1 cellular context compared by ENCODE assay signal in genomic region chr11:17230867-17231851, GRCh38.
A peak's percentile ranks its signal among the peaks of the same experiment; 100 is the strongest.
TF ChIP-seq lines count a peak whose summit lies in the region.

No MANE protein-coding gene starts in this region.

TF ChIP-seq in GM12878, 131 proteins besides CTCF, POLR2A, EP300 and RAD21 (continued from another document and continues in another):
- no peak for TF ChIP-seq JUND (IDR thresholded peaks at IDR 0.05; ENCODE audit: low read depth, low read length)
- no peak for TF ChIP-seq TCF3 (IDR thresholded peaks at IDR 0.05; ENCODE audit: borderline replicate concordance, insufficient read depth, low read depth, low read length)
- no peak for TF ChIP-seq EZH2 (IDR thresholded peaks at IDR 0.05; ENCODE audit: borderline replicate concordance, control insufficient read depth, low read depth, low read length)
- no peak for TF ChIP-seq TAF1 (IDR thresholded peaks at IDR 0.05; ENCODE audit: borderline replicate concordance, low read depth, low read length)
- peak; percentile 87 for TF ChIP-seq MEF2A (IDR thresholded peaks at IDR 0.05; ENCODE audit: insufficient read depth, low read depth, low read length)
- TF ChIP-seq RFX5 (IDR thresholded peaks at IDR 0.05; ENCODE audit: low read depth, low read length): no peak
- TF ChIP-seq TCF12 (IDR thresholded peaks at IDR 0.05; ENCODE audit: low read depth, low read length): 0 out of 2 replicates have a peak, but pooled peaks have one; percentile 45
- TF ChIP-seq BACH1 (IDR thresholded peaks at IDR 0.05; ENCODE audit: borderline replicate concordance): peak; percentile 59; the same call in 1 of the 2 replicates
- TF ChIP-seq HDGF (IDR thresholded peaks at IDR 0.05): no peak
- TF ChIP-seq CBX3 (IDR thresholded peaks at IDR 0.05; ENCODE audit: borderline replicate concordance, low read depth): no peak
- TF ChIP-seq ATF3 (IDR thresholded peaks at IDR 0.05; ENCODE audit: borderline replicate concordance, extremely low read depth, low read depth, low read length): no peak
- TF ChIP-seq NR2C1 (IDR thresholded peaks at IDR 0.05): no peak
- TF ChIP-seq ETV6 (conservative IDR thresholded peaks at IDR 0.05 in 1 of 2, IDR thresholded peaks at IDR 0.05 in 1 of 2; ENCODE audit: borderline replicate concordance in 1 of 2, low read depth in 1 of 2): peak in 1 of 2 experiments; percentile 87; a peak in 2 of 4 replicates
- no peak for TF ChIP-seq MYB (IDR thresholded peaks at IDR 0.05; ENCODE audit: borderline replicate concordance, low read depth, low read length)
- TF ChIP-seq MAX (IDR thresholded peaks at IDR 0.05; ENCODE audit: low read depth, low read length): no peak
- TF ChIP-seq GABPA (IDR thresholded peaks at IDR 0.05; ENCODE audit: low read depth): peak; percentile 56; the same call in 1 of the 2 replicates
- TF ChIP-seq SIX5 (IDR thresholded peaks at IDR 0.05; ENCODE audit: low read depth, low read length, severe bottlenecking): no peak
- peak; percentile 97 for TF ChIP-seq MTA2 (IDR thresholded peaks at IDR 0.05; ENCODE audit: low read depth)
- TF ChIP-seq SUPT20H (IDR thresholded peaks at IDR 0.05; ENCODE audit: borderline replicate concordance, control insufficient read depth, low read depth, low read length): no peak
- no peak for TF ChIP-seq POLR2AphosphoS2 (IDR thresholded peaks at IDR 0.05; ENCODE audit: low read depth, low read length)
- no peak for TF ChIP-seq KLF5 (IDR thresholded peaks at IDR 0.05; ENCODE audit: partially characterized antibody)
- no peak for TF ChIP-seq SP1 (IDR thresholded peaks at IDR 0.05; ENCODE audit: low read depth, low read length)
- no peak for TF ChIP-seq NRF1 (conservative IDR thresholded peaks at IDR 0.05; ENCODE audit: low read depth, low read length)
- TF ChIP-seq BRCA1 (IDR thresholded peaks at IDR 0.05; ENCODE audit: low read depth, low read length): no peak
- TF ChIP-seq HDAC2 (IDR thresholded peaks at IDR 0.05): no peak
- TF ChIP-seq RBBP5 (conservative IDR thresholded peaks at IDR 0.05): no peak
- TF ChIP-seq REST (IDR thresholded peaks at IDR 0.05; ENCODE audit: low read depth, low read length): no peak
- no peak; the same call in 1 of the 2 replicates for TF ChIP-seq ESRRA (IDR thresholded peaks at IDR 0.05; ENCODE audit: low read length)
- TF ChIP-seq SRF (IDR thresholded peaks at IDR 0.05; ENCODE audit: low read depth in 2 of 2, low read length in 2 of 2): no peak
- TF ChIP-seq SREBF1 (IDR thresholded peaks at IDR 0.05; ENCODE audit: low read length): no peak
- TF ChIP-seq FOXM1 (IDR thresholded peaks at IDR 0.05; ENCODE audit: low read depth, low read length): peak; percentile 84; the same call in 1 of the 2 replicates
- no peak for TF ChIP-seq MYC (IDR thresholded peaks at IDR 0.05; ENCODE audit: insufficient read depth, insufficient read length, insufficient replicate concordance, low read length, severe bottlenecking)
- no peak for TF ChIP-seq IRF5 (IDR thresholded peaks at IDR 0.05; ENCODE audit: borderline replicate concordance)
- peak; percentile 76 to 94 for TF ChIP-seq CEBPB (IDR thresholded peaks at IDR 0.05; ENCODE audit: borderline replicate concordance in 1 of 2, low read depth in 2 of 2, low read length in 2 of 2)
- TF ChIP-seq SMC3 (IDR thresholded peaks at IDR 0.05; ENCODE audit: borderline replicate concordance, low read length): no peak
- no peak for TF ChIP-seq NFYA (IDR thresholded peaks at IDR 0.05; ENCODE audit: borderline replicate concordance, low read depth, low read length)
- TF ChIP-seq SPI1 (IDR thresholded peaks at IDR 0.05; ENCODE audit: borderline replicate concordance, insufficient read depth, low read depth, low read length): peak; percentile 87; the same call in 1 of the 2 replicates
- TF ChIP-seq ZNF592 (IDR thresholded peaks at IDR 0.05): no peak
- TF ChIP-seq ZNF274 (IDR thresholded peaks at IDR 0.05; ENCODE audit: insufficient read depth, insufficient read length): no peak
- peak; percentile 96 for TF ChIP-seq BCL11A (IDR thresholded peaks at IDR 0.05; ENCODE audit: low read depth, low read length)
- TF ChIP-seq NKRF (conservative IDR thresholded peaks at IDR 0.05): no peak
- peak; percentile 51; the same call in 1 of the 2 replicates for TF ChIP-seq CREB1 (IDR thresholded peaks at IDR 0.05; ENCODE audit: low read depth)
- TF ChIP-seq ZBTB40 (IDR thresholded peaks at IDR 0.05; ENCODE audit: borderline replicate concordance): no peak
- TF ChIP-seq RB1 (IDR thresholded peaks at IDR 0.05; ENCODE audit: borderline replicate concordance): no peak
- peak; percentile 46 for TF ChIP-seq MEF2B (IDR thresholded peaks at IDR 0.05; ENCODE audit: partially characterized antibody, poor library complexity, severe bottlenecking)
- TF ChIP-seq ZNF207 (IDR thresholded peaks at IDR 0.05; ENCODE audit: borderline replicate concordance): no peak
- no peak for TF ChIP-seq CHD4 (IDR thresholded peaks at IDR 0.05)
- no peak for TF ChIP-seq ZSCAN29 (IDR thresholded peaks at IDR 0.05)
- no peak for TF ChIP-seq SREBF2 (IDR thresholded peaks at IDR 0.05; ENCODE audit: low read length)
- TF ChIP-seq CREM (IDR thresholded peaks at IDR 0.05; ENCODE audit: low read depth): peak; percentile 80
- no peak for TF ChIP-seq E2F4 (IDR thresholded peaks at IDR 0.05; ENCODE audit: low read depth, low read length)
- peak; percentile 58; the same call in 1 of the 2 replicates for TF ChIP-seq SMARCA5 (IDR thresholded peaks at IDR 0.05)
